ENCODE assay signal across 17 cellular contexts in the genomic region with DNA sequence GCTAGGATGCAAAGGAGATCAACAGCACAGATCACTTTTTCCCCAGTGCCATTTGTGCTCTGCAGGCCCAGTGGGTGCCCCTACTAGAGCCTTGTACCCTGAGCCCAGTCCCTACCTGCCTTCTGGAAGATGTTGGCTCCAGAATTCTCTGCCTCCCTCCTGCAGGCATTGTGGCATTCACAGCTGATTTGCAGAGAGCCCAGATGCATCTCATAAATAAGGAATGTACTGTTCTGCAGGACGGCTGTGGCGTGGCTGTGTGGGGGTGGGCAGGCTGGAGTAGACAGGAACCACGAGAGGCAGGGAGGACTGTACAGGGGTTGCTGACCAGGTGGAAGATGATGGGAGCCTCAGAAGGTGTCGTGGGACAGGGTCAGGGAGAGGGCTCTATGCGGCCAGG. TPM values are rescaled to one million over a fixed set of nuclear protein-coding genes. Genes with fewer than 3 reads are reported as not detected.
DNase-seq lines count a peak whose midpoint lies in the region; ATAC-seq and TF ChIP-seq lines count a peak whose summit lies in the region.
"Had no signal": no experiment of that assay in that cellular context is flagged by ENCODE, and none has a peak within 500 bp of the region (broad histone marks: within the 10 kb centered on the region; RNA-seq: fewer than 3 reads in every experiment).

No MANE protein-coding gene starts in this region.

- peak overlapping the region in 1 of 2 donors; percentile 76 for H3K27ac Mint-ChIP-seq in natural killer cell
- no peak overlapping the region for H3K27ac Mint-ChIP-seq in natural killer cell treated with Interleukin-12 subunit alpha and Interleukin-12 subunit beta and Interleukin-15 and Interleukin-18, amount 100 ng/mL, for 72 hours

- peaks cover 81 to 83% of the 10 kb centered on the region in 2 donors for H3K4me1 Mint-ChIP-seq in natural killer cell
- H3K4me1 Mint-ChIP-seq in natural killer cell treated with Interleukin-12 subunit alpha and Interleukin-12 subunit beta and Interleukin-15 and Interleukin-18, amount 100 ng/mL, for 72 hours (ENCODE audit: low read depth in 2 of 2), result peaks cover 75 to 92% of the 10 kb centered on the region in 2 donors

- no peak for DNase-seq in natural killer cell
- no peak for DNase-seq in natural killer cell treated with Interleukin-12 subunit alpha and Interleukin-12 subunit beta and Interleukin-15 and Interleukin-18, amount 100 ng/mL, for 72 hours (ENCODE audit: low spot score)
- peak; percentile 42 for DNase-seq in RPMI7951 (ENCODE audit: low read depth)
- DNase-seq in foreskin fibroblast, result peak; percentile 41 to 78
- no peak for DNase-seq in HPDE6-E6E7 (ENCODE audit: extremely low spot score)
- no peak for DNase-seq in dedifferentiated amniotic fluid mesenchymal stem cell (ENCODE audit: extremely low spot score)
- DNase-seq: activated CD8-positive, alpha-beta memory T cell treated with anti-CD3 and anti-CD28 coated beads, Interleukin-2, amount 50 U/mL, for 4 hours; amniotic stem cell; CD4-positive, CD25-positive, alpha-beta regulatory T cell; gastrocnemius medialis; NCI-H446 treated with DMSO at 0.1 percent for 48 hours; substantia nigra had no signal

- no peak for TF ChIP-seq CTCF in natural killer cell (IDR thresholded peaks at IDR 0.05)
- no peak for TF ChIP-seq CTCF in foreskin fibroblast (IDR thresholded peaks at IDR 0.05; ENCODE audit: low read depth, low read length)

- H3K27me3 Mint-ChIP-seq in natural killer cell (ENCODE audit: low read depth in 2 of 2), result no peaks in the 10 kb centered on the region
- peaks cover 0 to 2% of the 10 kb centered on the region in 2 donors for H3K27me3 Mint-ChIP-seq in natural killer cell treated with Interleukin-12 subunit alpha and Interleukin-12 subunit beta and Interleukin-15 and Interleukin-18, amount 100 ng/mL, for 72 hours

- ATAC-seq in natural killer cell (no peak), HG03460 (IDR thresholded peaks at IDR 0.05; ENCODE audit: unreplicated experiment) (no peak), GM19397 (IDR thresholded peaks at IDR 0.05; ENCODE audit: unreplicated experiment) (no peak)
- ATAC-seq in natural killer cell treated with Interleukin-12 subunit alpha and Interleukin-12 subunit beta and Interleukin-15 and Interleukin-18, amount 100 ng/mL, for 72 hours, result no peak

- H3K36me3 Mint-ChIP-seq in natural killer cell, result no peaks in the 10 kb centered on the region
- no peaks in the 10 kb centered on the region for H3K36me3 Mint-ChIP-seq in natural killer cell treated with Interleukin-12 subunit alpha and Interleukin-12 subunit beta and Interleukin-15 and Interleukin-18, amount 100 ng/mL, for 72 hours
- H3K36me3 Mint-ChIP-seq: CD4-positive, CD25-positive, alpha-beta regulatory T cell had no signal

- peak overlapping the region; percentile 5 to 29 for H3K4me3 ChIP-seq in foreskin fibroblast (ENCODE audit: low read depth in 1 of 2, low read length in 2 of 2)

- peak overlapping the region; percentile 28 for H3K4me3 Mint-ChIP-seq in natural killer cell
- H3K4me3 Mint-ChIP-seq in natural killer cell treated with Interleukin-12 subunit alpha and Interleukin-12 subunit beta and Interleukin-15 and Interleukin-18, amount 100 ng/mL, for 72 hours, result no peak overlapping the region

- H3K9me3 Mint-ChIP-seq in natural killer cell, result no peaks in the 10 kb centered on the region
- H3K9me3 Mint-ChIP-seq in natural killer cell treated with Interleukin-12 subunit alpha and Interleukin-12 subunit beta and Interleukin-15 and Interleukin-18, amount 100 ng/mL, for 72 hours, result no peaks in the 10 kb centered on the region
- H3K9me3 Mint-ChIP-seq: CD4-positive, CD25-positive, alpha-beta regulatory T cell had no signal

- intact Hi-C loops in natural killer cell (cut with micrococcal nuclease), result no loop called here

RNA-seq across cellular contexts. Expression of a gene that starts 11.2 kb away (rescaled TPM):
- 100 to 1,000 TPM in 1 of 3 donors, 10 to 100 TPM in 2; 75.3 to 105 (median 76.3) TPM for total RNA-seq in natural killer cell
- total RNA-seq in natural killer cell treated with Interleukin-12 subunit alpha and Interleukin-12 subunit beta and Interleukin-15 and Interleukin-18, amount 100 ng/mL, for 72 hours, result 10 to 100 TPM in 1 of 2 donors, 1 to 10 TPM in 1; 6.0 to 12.6 TPM
- 0.39 and 0.48 TPM in 2 replicates for total RNA-seq in RPMI7951 (2014; rRNA removed; shearing (Covaris generic))

RNA-seq across cellular contexts. Expression of a gene that starts 24.4 kb away (rescaled TPM):
- total RNA-seq in natural killer cell, result under 1 TPM in 1 of 3 donors, not detected in 2; 0.59 TPM
- total RNA-seq in natural killer cell treated with Interleukin-12 subunit alpha and Interleukin-12 subunit beta and Interleukin-15 and Interleukin-18, amount 100 ng/mL, for 72 hours, result not detected
- not detected in 2 replicates for total RNA-seq in RPMI7951 (2014; rRNA removed; shearing (Covaris generic))
- total RNA-seq: CD4-positive, CD25-positive, alpha-beta regulatory T cell; gastrocnemius medialis; kidney epithelial cell; LHCN-M2; sciatic nerve had no signal

RNA-seq across cellular contexts. Expression of a gene that starts 28.3 kb away (rescaled TPM):
- total RNA-seq in natural killer cell, result not detected
- total RNA-seq in natural killer cell treated with Interleukin-12 subunit alpha and Interleukin-12 subunit beta and Interleukin-15 and Interleukin-18, amount 100 ng/mL, for 72 hours, result not detected
- 0.12 TPM in 1 of 2 replicates, not detected in the other for total RNA-seq in RPMI7951 (2014; rRNA removed; shearing (Covaris generic))
- total RNA-seq: CD4-positive, CD25-positive, alpha-beta regulatory T cell; kidney epithelial cell; LHCN-M2 had no signal

RNA-seq across cellular contexts. Expression of a gene that starts 56.2 kb away (rescaled TPM):
- total RNA-seq in natural killer cell, result 100 to 1,000 TPM; 145 to 206 (median 155) TPM
- 10 to 100 TPM; 43.1 to 43.6 TPM for total RNA-seq in natural killer cell treated with Interleukin-12 subunit alpha and Interleukin-12 subunit beta and Interleukin-15 and Interleukin-18, amount 100 ng/mL, for 72 hours
- 50.8 and 54.2 TPM in 2 replicates for total RNA-seq in RPMI7951 (2014; rRNA removed; shearing (Covaris generic))

Comparison
In these comparisons a context has a peak if more than half of its experiments do, and no peak if none do; other contexts are left out.
1. RNA of a gene that starts 11.2 kb away (total RNA-seq): 75.3 to 105 TPM in natural killer cell; 6.0 to 12.6 TPM in natural killer cell treated with Interleukin-12 subunit alpha and Interleukin-12 subunit beta and Interleukin-15 and Interleukin-18, amount 100 ng/mL, for 72 hours and 0.39 to 0.48 TPM in RPMI7951; every median in the first group is over 4 times any median in the second.
2. DNase-seq: peak in RPMI7951 (single experiment) and foreskin fibroblast (2 of 2); none in natural killer cell (single experiment), natural killer cell treated with Interleukin-12 subunit alpha and Interleukin-12 subunit beta and Interleukin-15 and Interleukin-18, amount 100 ng/mL, for 72 hours (single experiment), HPDE6-E6E7 (single experiment) and dedifferentiated amniotic fluid mesenchymal stem cell (single experiment).